Comparison of ENCODE assay signal across 14 cellular contexts in the genomic region with DNA sequence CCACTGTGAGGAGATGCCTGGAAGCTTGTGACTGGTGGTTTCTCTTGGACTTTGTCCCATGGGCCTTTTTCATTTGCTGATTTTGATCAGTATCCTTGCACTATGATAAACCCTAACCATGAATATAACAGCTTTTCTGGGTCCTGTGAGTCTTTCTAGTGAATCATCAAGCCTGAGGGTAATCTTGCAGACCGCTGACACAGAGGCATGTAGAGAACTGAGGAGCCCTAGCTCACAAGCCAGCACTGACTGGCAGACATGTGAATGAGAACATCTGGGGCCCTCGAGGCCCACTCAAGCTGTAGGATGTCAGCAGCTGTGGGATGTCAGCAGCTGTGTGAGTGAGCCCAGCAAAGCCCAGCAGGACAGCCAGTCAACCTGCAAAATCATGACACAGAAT. TPM values are rescaled to one million over a fixed set of nuclear protein-coding genes. Genes with fewer than 3 reads are reported as not detected.
DNase-seq lines count a peak whose midpoint lies in the region; TF ChIP-seq lines count a peak whose summit lies in the region.
"Had no signal": no experiment of that assay in that cellular context is flagged by ENCODE, and none has a peak within 500 bp of the region (broad histone marks: within the 10 kb centered on the region; RNA-seq: fewer than 3 reads in every experiment).

No MANE protein-coding gene starts in this region.

- no peaks in the 10 kb centered on the region for H3K36me3 Mint-ChIP-seq in immature natural killer cell

- H3K27me3 Mint-ChIP-seq in immature natural killer cell (ENCODE audit: low read depth in 3 of 3) = peaks cover 0 to 2% (median 0%) of the 10 kb centered on the region in 3 donors

- DNase-seq in AG10803 (ENCODE audit: low read depth) (peak; percentile 52), M059J (ENCODE audit: low read depth) (peak; percentile 78), epithelial cell of prostate (ENCODE audit: low read depth, low spot score) (peak; percentile 18), left kidney (ENCODE audit: low read depth, low spot score) (peak; percentile 37), immature natural killer cell (no peak), NCI-H1436 treated with DMSO at 0.1 percent for 48 hours (lab: John Stamatoyannopoulos, UW) (no peak)
- DNase-seq in stimulated activated CD8-positive, alpha-beta memory T cell treated with anti-CD3 and anti-CD28 coated beads, Interleukin-4, amount 100 ng/mL, for 48 hours = no peak
- no peak for DNase-seq in activated CD8-positive, alpha-beta memory T cell treated with anti-CD3 and anti-CD28 coated beads, Interleukin-2, amount 50 U/mL, for 48 hours
- DNase-seq: activated CD4-positive, alpha-beta T cell treated with anti-CD3 and anti-CD28 coated beads, Interleukin-2, amount 50 U/mL, for 48 hours; activated T-cell treated with anti-CD3 and anti-CD28 coated beads, Interleukin-2, amount 50 U/mL, for 72 hours; DMS79; NCI-H1930; NCI-H524; OCI-M1 had no signal

- H3K27ac ChIP-seq in epithelial cell of prostate = no peak overlapping the region

- H3K27ac Mint-ChIP-seq in immature natural killer cell = no peak overlapping the region
- H3K27ac Mint-ChIP-seq: activated T-cell treated with anti-CD3 and anti-CD28 coated beads, Interleukin-2, amount 50 U/mL, for 72 hours had no signal

- H3K4me3 ChIP-seq in AG10803 (ENCODE audit: low read length) = no peak overlapping the region

- no peak overlapping the region for H3K4me3 Mint-ChIP-seq in immature natural killer cell
- H3K4me3 Mint-ChIP-seq: activated T-cell treated with anti-CD3 and anti-CD28 coated beads, Interleukin-2, amount 50 U/mL, for 72 hours had no signal

- no peak for TF ChIP-seq CTCF in AG10803 (conservative IDR thresholded peaks at IDR 0.05; ENCODE audit: low read length)

- no peaks in the 10 kb centered on the region for H3K4me1 Mint-ChIP-seq in immature natural killer cell

- H3K9me3 Mint-ChIP-seq in immature natural killer cell = peaks cover 0 to 1% (median 0%) of the 10 kb centered on the region in 6 donors
- H3K9me3 Mint-ChIP-seq: activated T-cell treated with anti-CD3 and anti-CD28 coated beads, Interleukin-2, amount 50 U/mL, for 72 hours had no signal

RNA-seq across cellular contexts. Expression of a gene that starts 36.7 kb away (rescaled TPM):
- 89.3 and 133 TPM in 2 replicates for total RNA-seq in M059J (2014; rRNA removed; shearing (Covaris generic))
- polyA plus RNA-seq in immature natural killer cell = 1 to 10 TPM in 2 of 3 donors, under 1 TPM in 1; 0.52 to 2.2 (median 1.3) TPM

Comparison
In these comparisons a context has a peak if more than half of its experiments do, and no peak if none do; other contexts are left out.
1. DNase-seq: peak in AG10803 (single experiment), M059J (single experiment), epithelial cell of prostate (single experiment) and left kidney (single experiment); none in immature natural killer cell (0 of 3), stimulated activated CD8-positive, alpha-beta memory T cell treated with anti-CD3 and anti-CD28 coated beads, Interleukin-4, amount 100 ng/mL, for 48 hours (single experiment), activated CD8-positive, alpha-beta memory T cell treated with anti-CD3 and anti-CD28 coated beads, Interleukin-2, amount 50 U/mL, for 48 hours (single experiment) and NCI-H1436 treated with DMSO at 0.1 percent for 48 hours (single experiment).